Comparison of ENCODE assay signal across 1 cellular context in the genomic region with DNA sequence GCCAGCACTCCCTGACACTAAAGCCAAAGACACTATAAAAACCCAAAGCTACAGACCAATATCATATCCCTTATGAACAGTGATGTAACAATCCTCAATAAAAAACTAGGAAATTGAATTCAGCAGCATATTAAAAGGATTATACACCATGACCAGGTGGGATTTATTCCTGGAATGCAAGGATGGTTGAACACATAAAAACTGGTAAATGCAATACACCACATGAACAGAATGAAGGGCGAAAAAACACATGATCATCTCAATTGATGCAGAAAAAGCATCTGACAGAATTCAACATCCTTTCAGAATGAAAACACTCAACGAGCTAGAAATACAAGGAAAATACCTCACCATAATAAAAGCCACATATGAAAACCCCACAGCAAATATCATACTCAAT.
TF ChIP-seq lines count a peak whose summit lies in the region.

No MANE protein-coding gene starts in this region.

TF ChIP-seq in K562, 482 proteins besides CTCF, POLR2A, EP300 and RAD21 (continued from another document):
- no peak for TF ChIP-seq FOXJ3 (CRISPR knock-in tag; IDR thresholded peaks at IDR 0.05)
- TF ChIP-seq ZNF324 (CRISPR knock-in tag; IDR thresholded peaks at IDR 0.05) = peak; percentile 87; the same call in 1 of the 2 replicates
- peak in 1 of 2 experiments; percentile 32; a peak in 1 of 3 replicates for TF ChIP-seq CBX3 (IDR thresholded peaks at IDR 0.05; ENCODE audit: borderline replicate concordance in 1 of 2, low read length in 2 of 2)
- TF ChIP-seq KLF13 (tag; IDR thresholded peaks at IDR 0.05; ENCODE audit: borderline replicate concordance, low read depth) = no peak
